9 cellular contexts compared by ENCODE assay signal in genomic region chr19:19537321-19538048, GRCh38. TPM values are rescaled to one million over a fixed set of nuclear protein-coding genes. Genes with fewer than 3 reads are reported as not detected.
A peak's percentile ranks its signal among the peaks of the same experiment; 100 is the strongest.
DNase-seq lines count a peak whose midpoint lies in the region; ATAC-seq, FAIRE-seq and TF ChIP-seq lines count a peak whose summit lies in the region.
"Had no signal": no experiment of that assay in that cellular context is flagged by ENCODE, and none has a peak within 500 bp of the region (broad histone marks: within the 10 kb centered on the region; RNA-seq: fewer than 3 reads in every experiment).

No MANE protein-coding gene starts in this region.

- H3K4me3 ChIP-seq in IMR-90 (ENCODE audit: insufficient read depth, low read depth, low read length) (no peak overlapping the region), H1 (ENCODE audit: extremely low read depth in 1 of 4, insufficient read depth in 2 of 4, low read depth in 3 of 4, low read length in 4 of 4) (peak overlapping the region in 3 of 4 experiments; percentile 45 to 62 (median 47); a peak in 3 of 8 replicates), parathyroid adenoma (ENCODE audit: low read depth, low read length) (no peak overlapping the region)

- H3K79me2 ChIP-seq in H1 (ENCODE audit: control insufficient read depth in 1 of 2, insufficient read depth in 2 of 2, low read length in 2 of 2) (no peaks in the 10 kb centered on the region), parathyroid adenoma (no peaks in the 10 kb centered on the region)

- H3K9me1 ChIP-seq in IMR-90 (ENCODE audit: insufficient read depth, low read length) = no peaks in the 10 kb centered on the region

- H4K91ac ChIP-seq in IMR-90 (ENCODE audit: insufficient read depth, low read depth, low read length) = no peak overlapping the region
- H4K91ac ChIP-seq in H1 (replicated peaks; ENCODE audit: insufficient read length, low read length) = no peak overlapping the region

- intact Hi-C loops in IMR-90 (cut with micrococcal nuclease) = no loop called here

- H3K14ac ChIP-seq in IMR-90 (replicated peaks; ENCODE audit: low read depth, low read length) = no peak overlapping the region
- no peak overlapping the region for H3K14ac ChIP-seq in H1 (ENCODE audit: insufficient read length)

- H3K18ac ChIP-seq in IMR-90 (ENCODE audit: low read depth, low read length) = no peak overlapping the region
- no peak overlapping the region; the same call in 1 of the 2 replicates for H3K18ac ChIP-seq in H1 (ENCODE audit: extremely low read depth, low read length)

- no peak overlapping the region for H2BK12ac ChIP-seq in H1 (ENCODE audit: low read depth, low read length)

- in situ Hi-C loops in IMR-90 (cut with MboI; ENCODE audit: low sequenced_read_pairs) = loop anchor here (5.0 to 25.0 kb wide), 2 partner anchors 105 to 425 kb away; partner anchors contain the start of gene GMIP

- H3K9me3 ChIP-seq in IMR-90 (ENCODE audit: control insufficient read depth, insufficient read depth, low read length) = no peaks in the 10 kb centered on the region; the same call in 1 of the 2 replicates
- H3K9me3 ChIP-seq in H1 (ENCODE audit: insufficient read depth in 2 of 2, low read depth in 1 of 2, low read length in 1 of 2) = peaks cover 0 to 4% of the 10 kb centered on the region in 2 experiments; a peak in 1 of 4 replicates
- no peaks in the 10 kb centered on the region for H3K9me3 ChIP-seq in parathyroid adenoma (ENCODE audit: control insufficient read depth, low read length)

- WGBS in IMR-90 (ENCODE audit: extremely low coverage in 2 of 2, insufficient read length in 1 of 2), 2 experiments = 27% methylated on average over 23 of the region's 56 CpGs; no CpG with 5 or more reads in 1 of the 2 experiments
- WGBS in H1 (ENCODE audit: extremely low coverage in 1 of 2, insufficient coverage in 1 of 2, insufficient read length in 1 of 2, insufficient replicate concordance in 2 of 2, low coverage in 1 of 2, low lambda C conversion rate in 2 of 2, missing lambda C conversion rate in 1 of 2), 2 experiments = 78% methylated on average over 50 of the region's 56 CpGs; no CpG with 5 or more reads in 1 of the 2 experiments

- no TSS peak for BruUV-seq in IMR-90 (replicated peaks; lab: Mats Ljungman, UMichigan)

- no peak overlapping the region for H2BK15ac ChIP-seq in IMR-90 (ENCODE audit: low read depth, low read length)
- no peak overlapping the region for H2BK15ac ChIP-seq in H1 (ENCODE audit: low read length)

- H3K4ac ChIP-seq in IMR-90 (ENCODE audit: low read depth, low read length) (no peak overlapping the region), H1 (replicated peaks; ENCODE audit: insufficient read length, low read depth, low read length) (no peak overlapping the region)

- no peak overlapping the region for H3K56ac ChIP-seq in IMR-90 (ENCODE audit: extremely low read depth, insufficient read depth, low read length)
- H3K56ac ChIP-seq in H1 (replicated peaks; ENCODE audit: insufficient read length, low read depth, low read length) = no peak overlapping the region

- dilution Hi-C loops in IMR-90 (cut with HindIII; ENCODE audit: low sequenced_read_pairs, unreplicated experiment) = no loop called here

- H3K27me3 ChIP-seq in IMR-90 (ENCODE audit: control insufficient read depth, insufficient read depth, low read length) (peaks cover 25% of the 10 kb centered on the region), H1 (replicated peaks in 1 of 4; ENCODE audit: control insufficient read depth in 3 of 4, extremely low read depth in 1 of 4, insufficient read depth in 3 of 4, low read length in 3 of 4) (peaks cover 6 to 26% (median 20%) of the 10 kb centered on the region in 4 experiments), parathyroid adenoma (ENCODE audit: control insufficient read depth, insufficient read depth, low read length) (peaks cover 3% of the 10 kb centered on the region)

- H2BK120ac ChIP-seq in IMR-90 (ENCODE audit: low read depth, low read length) (no peak overlapping the region), H1 (replicated peaks; ENCODE audit: low read depth, low read length) (no peak overlapping the region)

- H3K36me3 ChIP-seq in IMR-90 (ENCODE audit: control insufficient read depth, insufficient read depth, low read length) (no peaks in the 10 kb centered on the region), H1 (ENCODE audit: control insufficient read depth in 2 of 4, insufficient read depth in 4 of 4, low read length in 3 of 4) (no peaks in the 10 kb centered on the region), parathyroid adenoma (ENCODE audit: control insufficient read depth, insufficient read depth, low read length) (no peaks in the 10 kb centered on the region)

- peak overlapping the region; percentile 22; the same call in 1 of the 2 replicates for H3K4me2 ChIP-seq in IMR-90 (ENCODE audit: low read depth, low read length)
- H3K4me2 ChIP-seq in H1 (ENCODE audit: insufficient read depth in 1 of 2, low read depth in 2 of 2, low read length in 2 of 2) = peak overlapping the region; percentile 67 to 79
- peak overlapping the region; percentile 42 for H3K4me2 ChIP-seq in parathyroid adenoma (ENCODE audit: low read length)

- H2BK5ac ChIP-seq in IMR-90 (ENCODE audit: low read depth, low read length, poor library complexity, severe bottlenecking) (no peak overlapping the region), H1 (ENCODE audit: low read depth, low read length) (no peak overlapping the region)

- TF ChIP-seq CTCF in IMR-90 (conservative IDR thresholded peaks at IDR 0.05; ENCODE audit: low read depth, low read length) (no peak), H1 (IDR thresholded peaks at IDR 0.05; ENCODE audit: control extremely low read depth in 1 of 3, insufficient read depth in 1 of 3, low read depth in 1 of 3, low read length in 3 of 3) (no peak), parathyroid adenoma (IDR thresholded peaks at IDR 0.05) (no peak)

- no peaks in the 10 kb centered on the region for H3K79me1 ChIP-seq in IMR-90 (ENCODE audit: low read depth in 1 of 2, low read length in 2 of 2)
- H3K79me1 ChIP-seq in H1 (ENCODE audit: low read depth, low read length) = no peaks in the 10 kb centered on the region

- no peak for TF ChIP-seq POLR2A in IMR-90 (IDR thresholded peaks at IDR 0.05; ENCODE audit: low read depth, low read length)
- TF ChIP-seq POLR2A in H1 (IDR thresholded peaks at IDR 0.05; ENCODE audit: control extremely low read depth in 1 of 2, low read depth in 2 of 2, low read length in 2 of 2) = no peak

- no peaks in the 10 kb centered on the region; the same call in 1 of the 2 replicates for H3K4me1 ChIP-seq in IMR-90 (ENCODE audit: control insufficient read depth, insufficient read depth, low read length)
- peaks cover 0 to 8% (median 3%) of the 10 kb centered on the region in 4 experiments; a peak in 3 of 7 replicates for H3K4me1 ChIP-seq in H1 (replicated peaks in 1 of 4; ENCODE audit: control insufficient read depth in 3 of 4, insufficient read depth in 4 of 4, low read length in 3 of 4)
- H3K4me1 ChIP-seq in parathyroid adenoma = peaks cover 3% of the 10 kb centered on the region

- H3K23me2 ChIP-seq in H1 (ENCODE audit: low read depth, low read length) = peaks cover 9% of the 10 kb centered on the region; the same call in 1 of the 2 replicates

- H4K8ac ChIP-seq in IMR-90 (ENCODE audit: low read depth in 2 of 2, low read length in 2 of 2) (no peak overlapping the region), H1 (ENCODE audit: extremely low read depth, insufficient read depth, low read length) (no peak overlapping the region)

- FAIRE-seq in H1 (lab: Jason Lieb, UNC) = no peak
- FAIRE-seq: RCC 7860 had no signal

- no peak overlapping the region for H2BK20ac ChIP-seq in IMR-90 (ENCODE audit: low read depth, low read length)
- H2BK20ac ChIP-seq in H1 (ENCODE audit: low read length) = no peak overlapping the region

- H3K23ac ChIP-seq in IMR-90 (ENCODE audit: low read depth, low read length) (no peak overlapping the region), H1 (ENCODE audit: insufficient read length) (no peak overlapping the region)

- CTCF ChIA-PET in IMR-90 (lab: Yijun Ruan, JAX) (no interaction called here), H1 (lab: Charles Lee; ENCODE audit: partially characterized antibody) (interaction anchor here (0.8 to 8.2 kb wide), 4 partner anchors 10 to 163 kb away, joined by 3 to 104 read pairs (median 4); no protein-coding TSS in a partner anchor)

- ATAC-seq in IMR-90 (ENCODE audit: low read depth) = no peak
- no peak for ATAC-seq in HG03108 (IDR thresholded peaks at IDR 0.05; ENCODE audit: unreplicated experiment)

- no peak overlapping the region for H2AK9ac ChIP-seq in IMR-90 (replicated peaks; ENCODE audit: low read depth, low read length, poor library complexity)

- DNase-seq in DMS79 treated with DMSO at 0.1 percent for 48 hours (lab: John Stamatoyannopoulos, UW) (peak; percentile 16), DMS79 (lab: John Stamatoyannopoulos, UW) (no peak), IMR-90 (no peak), H1 (ENCODE audit: low read depth in 1 of 2, low spot score in 2 of 2) (no peak), NCI-H446 treated with DMSO at 0.1 percent for 48 hours (lab: John Stamatoyannopoulos, UW) (no peak), D341Med (ENCODE audit: low spot score) (no peak)

- no peak overlapping the region for H4K5ac ChIP-seq in IMR-90 (ENCODE audit: low read depth, low read length)
- no peak overlapping the region for H4K5ac ChIP-seq in H1 (ENCODE audit: insufficient read length, low read depth, low read length)

- no peak overlapping the region for H3K9ac ChIP-seq in IMR-90 (ENCODE audit: low read depth, low read length)
- no peak overlapping the region for H3K9ac ChIP-seq in H1 (replicated peaks in 1 of 4; ENCODE audit: extremely low read depth in 1 of 4, low read depth in 3 of 4, low read length in 3 of 4)
- H3K9ac ChIP-seq in parathyroid adenoma = no peak overlapping the region

- TF ChIP-seq RAD21 in IMR-90 (IDR thresholded peaks at IDR 0.05; ENCODE audit: low read length) = no peak
- no peak for TF ChIP-seq RAD21 in H1 (IDR thresholded peaks at IDR 0.05 in 1 of 2, conservative IDR thresholded peaks at IDR 0.05 in 1 of 2; ENCODE audit: low read depth in 2 of 2, low read length in 2 of 2)

- H3K27ac ChIP-seq in IMR-90 (ENCODE audit: insufficient read depth, low read length) = no peak overlapping the region
- H3K27ac ChIP-seq in H1 (ENCODE audit: low read depth, low read length) = no peak overlapping the region
- no peak overlapping the region for H3K27ac ChIP-seq in parathyroid adenoma

- H4K20me1 ChIP-seq in IMR-90 (ENCODE audit: insufficient read depth, low read length) (peaks cover 6% of the 10 kb centered on the region; the same call in 1 of the 2 replicates), H1 (replicated peaks in 1 of 2; ENCODE audit: control insufficient read depth in 1 of 2, insufficient read depth in 2 of 2, low read length in 2 of 2) (peaks cover 3 to 13% of the 10 kb centered on the region in 2 experiments)

- POLR2A ChIA-PET in IMR-90 (lab: Charles Lee; ENCODE audit: unreplicated experiment) = no interaction called here
- POLR2A ChIA-PET in H1 (lab: Charles Lee; ENCODE audit: partially characterized antibody) = interaction anchor here (1.8 to 1.9 kb wide), 2 partner anchors 22 to 132 kb away, joined by 4 read pairs; partner anchors contain the start of genes GATAD2A and NDUFA13

- no peak overlapping the region for H2AK5ac ChIP-seq in IMR-90 (ENCODE audit: low read depth, low read length)
- H2AK5ac ChIP-seq in H1 (ENCODE audit: low read depth, low read length) = no peak overlapping the region

- TF ChIP-seq EP300 in H1 (IDR thresholded peaks at IDR 0.05; ENCODE audit: borderline replicate concordance in 1 of 2, low read depth in 2 of 2, low read length in 2 of 2) = no peak

- peak overlapping the region; percentile 60 for H2AFZ ChIP-seq in IMR-90 (replicated peaks; ENCODE audit: low read length, poor library complexity)
- no peak overlapping the region for H2AFZ ChIP-seq in H1 (ENCODE audit: low read length)
- peak overlapping the region; percentile 29 for H2AFZ ChIP-seq in parathyroid adenoma

RNA-seq across cellular contexts. Expression of gene CILP2, which starts 0.6 kb away (rescaled TPM):
- 0.18 and 0.28 TPM in 2 replicates for total RNA-seq in IMR-90 (2012; rRNA removed)
- 0.87 and 0.96 TPM in 2 replicates for polyA plus RNA-seq in IMR-90 (2012; rRNA removed)
- polyA plus RNA-seq in IMR-90 (2012; cell fraction: cytosol; rRNA removed) = 0.65 and 1.2 TPM in 2 replicates
- polyA plus RNA-seq in IMR-90 (2012; cell fraction: nucleus; rRNA removed; ENCODE audit: low replicate concordance) = 0.96 and 2.9 TPM in 2 replicates
- total RNA-seq in H1 (2021; fragmentation: NEBNext Ultra II Directional; extraction: Animal tissue kit (Norgen Biotek cat#: 25700)) = 5.8 and 5.9 TPM in 2 replicates
- polyA plus RNA-seq in H1 (2011; rRNA removed) = 4.4 and 8.2 TPM in 2 replicates
- polyA plus RNA-seq in H1 (2011; cell fraction: cytosol; rRNA removed) = 4.4 TPM
- 11.5 TPM for polyA plus RNA-seq in H1 (2011; cell fraction: nucleus; rRNA removed)
- polyA plus RNA-seq in H1 (2012, experiment 1 of 2) = 2.7 to 4.9 TPM (median 4.1 TPM) in 4 replicates
- polyA plus RNA-seq in H1 (2012, experiment 2 of 2) = 5.0 TPM
- polyA plus RNA-seq in H1 (2013, experiment 1 of 2) = 14.1 TPM
- 10.8 TPM for polyA plus RNA-seq in H1 (2013, experiment 2 of 2)
- 1.6 and 1.9 TPM in 2 replicates for polyA minus RNA-seq in H1 (2011; rRNA and poly(A)+ RNA removed)
- polyA minus RNA-seq in H1 (2011; cell fraction: cytosol; rRNA and poly(A)+ RNA removed) = 4.0 TPM
- 4.1 TPM for polyA minus RNA-seq in H1 (2011; cell fraction: nucleus; rRNA and poly(A)+ RNA removed)

RNA-seq across cellular contexts. Expression of gene YJEFN3, which starts 8.8 kb away (rescaled TPM):
- total RNA-seq in IMR-90 (2012; rRNA removed) = 0.56 and 0.72 TPM in 2 replicates
- polyA plus RNA-seq in IMR-90 (2012; rRNA removed) = 4.0 and 4.8 TPM in 2 replicates
- 2.3 and 3.9 TPM in 2 replicates for polyA plus RNA-seq in IMR-90 (2012; cell fraction: cytosol; rRNA removed)
- 30.3 and 57.8 TPM in 2 replicates for polyA plus RNA-seq in IMR-90 (2012; cell fraction: nucleus; rRNA removed; ENCODE audit: low replicate concordance)
- 5.0 and 5.7 TPM in 2 replicates for total RNA-seq in H1 (2021; fragmentation: NEBNext Ultra II Directional; extraction: Animal tissue kit (Norgen Biotek cat#: 25700))
- polyA plus RNA-seq in H1 (2011; rRNA removed) = 9.4 and 17.2 TPM in 2 replicates
- polyA plus RNA-seq in H1 (2011; cell fraction: cytosol; rRNA removed) = 11.9 TPM
- polyA plus RNA-seq in H1 (2011; cell fraction: nucleus; rRNA removed) = 42.5 TPM
- 9.3 to 12.5 TPM (median 12.0 TPM) in 4 replicates for polyA plus RNA-seq in H1 (2012, experiment 1 of 2)
- 5.3 TPM for polyA plus RNA-seq in H1 (2012, experiment 2 of 2)
- polyA plus RNA-seq in H1 (2013, experiment 1 of 2) = 5.6 TPM
- 5.0 TPM for polyA plus RNA-seq in H1 (2013, experiment 2 of 2)
- 0.71 and 1.0 TPM in 2 replicates for polyA minus RNA-seq in H1 (2011; rRNA and poly(A)+ RNA removed)
- 1.5 TPM for polyA minus RNA-seq in H1 (2011; cell fraction: cytosol; rRNA and poly(A)+ RNA removed)
- 3.4 TPM for polyA minus RNA-seq in H1 (2011; cell fraction: nucleus; rRNA and poly(A)+ RNA removed)

RNA-seq across cellular contexts. Expression of gene NDUFA13, which starts 21.5 kb away (rescaled TPM):
- 30.6 and 33.6 TPM in 2 replicates for total RNA-seq in IMR-90 (2012; rRNA removed)
- polyA plus RNA-seq in IMR-90 (2012; rRNA removed) = 667 and 912 TPM in 2 replicates
- 91.5 and 373 TPM in 2 replicates for polyA plus RNA-seq in IMR-90 (2012; cell fraction: cytosol; rRNA removed)
- 118 and 386 TPM in 2 replicates for polyA plus RNA-seq in IMR-90 (2012; cell fraction: nucleus; rRNA removed; ENCODE audit: low replicate concordance)
- 413 and 425 TPM in 2 replicates for total RNA-seq in H1 (2021; fragmentation: NEBNext Ultra II Directional; extraction: Animal tissue kit (Norgen Biotek cat#: 25700))
- 1,105 and 1,309 TPM in 2 replicates for polyA plus RNA-seq in H1 (2011; rRNA removed)
- polyA plus RNA-seq in H1 (2011; cell fraction: cytosol; rRNA removed) = 1,197 TPM
- 627 TPM for polyA plus RNA-seq in H1 (2011; cell fraction: nucleus; rRNA removed)
- polyA plus RNA-seq in H1 (2012, experiment 1 of 2) = 415 to 713 TPM (median 615 TPM) in 4 replicates
- polyA plus RNA-seq in H1 (2012, experiment 2 of 2) = 1,304 TPM
- polyA plus RNA-seq in H1 (2013, experiment 1 of 2) = 247 TPM
- 247 TPM for polyA plus RNA-seq in H1 (2013, experiment 2 of 2)
- 97.5 and 101 TPM in 2 replicates for polyA minus RNA-seq in H1 (2011; rRNA and poly(A)+ RNA removed)
- polyA minus RNA-seq in H1 (2011; cell fraction: cytosol; rRNA and poly(A)+ RNA removed) = 111 TPM
- polyA minus RNA-seq in H1 (2011; cell fraction: nucleus; rRNA and poly(A)+ RNA removed) = 98.8 TPM

RNA-seq across cellular contexts. Expression of gene TSSK6, which starts 22.1 kb away (rescaled TPM):
- 0.56 and 1.3 TPM in 2 replicates for total RNA-seq in IMR-90 (2012; rRNA removed)
- polyA plus RNA-seq in IMR-90 (2012; rRNA removed) (2.0 and 2.2 TPM in 2 replicates), H1 (2011; rRNA removed) (7.8 and 12.1 TPM in 2 replicates)
- polyA plus RNA-seq in IMR-90 (2012; cell fraction: cytosol; rRNA removed) = 1.7 and 2.5 TPM in 2 replicates
- 0.96 and 4.6 TPM in 2 replicates for polyA plus RNA-seq in IMR-90 (2012; cell fraction: nucleus; rRNA removed; ENCODE audit: low replicate concordance)
- total RNA-seq in H1 (2021; fragmentation: NEBNext Ultra II Directional; extraction: Animal tissue kit (Norgen Biotek cat#: 25700)) = 2.9 and 3.6 TPM in 2 replicates
- 6.9 TPM for polyA plus RNA-seq in H1 (2011; cell fraction: cytosol; rRNA removed)
- 9.3 TPM for polyA plus RNA-seq in H1 (2011; cell fraction: nucleus; rRNA removed)
- 2.1 to 4.3 TPM (median 3.4 TPM) in 4 replicates for polyA plus RNA-seq in H1 (2012, experiment 1 of 2)
- 3.8 TPM for polyA plus RNA-seq in H1 (2012, experiment 2 of 2)
- 1.6 TPM for polyA plus RNA-seq in H1 (2013, experiment 1 of 2)
- polyA plus RNA-seq in H1 (2013, experiment 2 of 2) = 1.1 TPM
- 1.9 and 2.4 TPM in 2 replicates for polyA minus RNA-seq in H1 (2011; rRNA and poly(A)+ RNA removed)
- polyA minus RNA-seq in H1 (2011; cell fraction: cytosol; rRNA and poly(A)+ RNA removed) = 2.9 TPM
- polyA minus RNA-seq in H1 (2011; cell fraction: nucleus; rRNA and poly(A)+ RNA removed) = 8.6 TPM

Comparison
In these comparisons a context has a peak if more than half of its experiments do, and no peak if none do; other contexts are left out.
1. H3K4me2 ChIP-seq: peak in every context shown above with its lines; median percentile 73 in H1; 42 in parathyroid adenoma; 22 in IMR-90.
2. H3K4me3 ChIP-seq: peak in H1 (3 of 4); none in IMR-90 (single experiment) and parathyroid adenoma (single experiment).
3. RNA of gene NDUFA13, which starts 21.5 kb away (total RNA-seq): 413 to 425 TPM in H1; 30.6 to 33.6 TPM in IMR-90; every median in the first group is over 10 times any median in the second.